1 cellular context compared by ENCODE assay signal in genomic region chr7:46153583-46153950, GRCh38.
TF ChIP-seq lines count a peak whose summit lies in the region.

No MANE protein-coding gene starts in this region.

TF ChIP-seq in GM12878, 131 proteins besides CTCF, POLR2A, EP300 and RAD21:
- no peak for TF ChIP-seq ZBTB4 (CRISPR knock-in tag; IDR thresholded peaks at IDR 0.05)
- TF ChIP-seq TCF12 (IDR thresholded peaks at IDR 0.05; ENCODE audit: low read depth, low read length): peak; percentile 66
- TF ChIP-seq NBN (IDR thresholded peaks at IDR 0.05): 0 out of 2 replicates have a peak, but pooled peaks have one; percentile 44
- TF ChIP-seq MEF2B (IDR thresholded peaks at IDR 0.05; ENCODE audit: partially characterized antibody, poor library complexity, severe bottlenecking): peak; percentile 34
- 0 out of 2 replicates have a peak, but pooled peaks have one; percentile 1 for TF ChIP-seq ZNF687 (IDR thresholded peaks at IDR 0.05)
- TF ChIP-seq, protein P1, sequence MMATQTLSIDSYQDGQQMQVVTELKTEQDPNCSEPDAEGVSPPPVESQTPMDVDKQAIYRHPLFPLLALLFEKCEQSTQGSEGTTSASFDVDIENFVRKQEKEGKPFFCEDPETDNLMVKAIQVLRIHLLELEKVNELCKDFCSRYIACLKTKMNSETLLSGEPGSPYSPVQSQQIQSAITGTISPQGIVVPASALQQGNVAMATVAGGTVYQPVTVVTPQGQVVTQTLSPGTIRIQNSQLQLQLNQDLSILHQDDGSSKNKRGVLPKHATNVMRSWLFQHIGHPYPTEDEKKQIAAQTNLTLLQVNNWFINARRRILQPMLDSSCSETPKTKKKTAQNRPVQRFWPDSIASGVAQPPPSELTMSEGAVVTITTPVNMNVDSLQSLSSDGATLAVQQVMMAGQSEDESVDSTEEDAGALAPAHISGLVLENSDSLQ (IDR thresholded peaks at IDR 0.05): peak; percentile 70
- TF ChIP-seq IKZF2 (IDR thresholded peaks at IDR 0.05): peak; percentile 59 to 69; a peak in 2 of 4 replicates
- no peak for TF ChIP-seq MTA3 (IDR thresholded peaks at IDR 0.05; ENCODE audit: borderline replicate concordance, low read length)
- no peak for TF ChIP-seq PAX5 (IDR thresholded peaks at IDR 0.05; ENCODE audit: borderline replicate concordance, low read depth, low read length)
- no peak; the same call in 1 of the 2 replicates for TF ChIP-seq IKZF1 (conservative IDR thresholded peaks at IDR 0.05)
- TF ChIP-seq PBX3 (IDR thresholded peaks at IDR 0.05; ENCODE audit: insufficient replicate concordance, low read depth, low read length): peak; percentile 24
- TF ChIP-seq MTA2 (IDR thresholded peaks at IDR 0.05; ENCODE audit: low read depth): peak; percentile 32; the same call in 1 of the 2 replicates
- no peak for TF ChIP-seq GATAD2B (conservative IDR thresholded peaks at IDR 0.05; ENCODE audit: low read depth)
- peak; percentile 34 for TF ChIP-seq RUNX3 (IDR thresholded peaks at IDR 0.05; ENCODE audit: low read length)
- no peak for TF ChIP-seq ESRRA (IDR thresholded peaks at IDR 0.05; ENCODE audit: low read length)
- no peak for TF ChIP-seq SUPT20H (IDR thresholded peaks at IDR 0.05; ENCODE audit: borderline replicate concordance, control insufficient read depth, low read depth, low read length)
- no peak for TF ChIP-seq ZBTB11 (CRISPR knock-in tag; IDR thresholded peaks at IDR 0.05)
- TF ChIP-seq HSF1 (IDR thresholded peaks at IDR 0.05; ENCODE audit: low read depth, low read length): no peak
- 0 out of 2 replicates have a peak, but pooled peaks have one; percentile 37 for TF ChIP-seq RELB (IDR thresholded peaks at IDR 0.05; ENCODE audit: low read depth)
- TF ChIP-seq BCL11A (IDR thresholded peaks at IDR 0.05; ENCODE audit: low read depth, low read length): peak; percentile 4; the same call in 1 of the 2 replicates
- no peak for TF ChIP-seq TCF3 (IDR thresholded peaks at IDR 0.05; ENCODE audit: borderline replicate concordance, insufficient read depth, low read depth, low read length)
- no peak for TF ChIP-seq CREB1 (IDR thresholded peaks at IDR 0.05; ENCODE audit: low read depth)
TF ChIP-seq in GM12878: peak in this region for 11.
